Comparison of ENCODE assay signal across 13 cellular contexts in the genomic region with DNA sequence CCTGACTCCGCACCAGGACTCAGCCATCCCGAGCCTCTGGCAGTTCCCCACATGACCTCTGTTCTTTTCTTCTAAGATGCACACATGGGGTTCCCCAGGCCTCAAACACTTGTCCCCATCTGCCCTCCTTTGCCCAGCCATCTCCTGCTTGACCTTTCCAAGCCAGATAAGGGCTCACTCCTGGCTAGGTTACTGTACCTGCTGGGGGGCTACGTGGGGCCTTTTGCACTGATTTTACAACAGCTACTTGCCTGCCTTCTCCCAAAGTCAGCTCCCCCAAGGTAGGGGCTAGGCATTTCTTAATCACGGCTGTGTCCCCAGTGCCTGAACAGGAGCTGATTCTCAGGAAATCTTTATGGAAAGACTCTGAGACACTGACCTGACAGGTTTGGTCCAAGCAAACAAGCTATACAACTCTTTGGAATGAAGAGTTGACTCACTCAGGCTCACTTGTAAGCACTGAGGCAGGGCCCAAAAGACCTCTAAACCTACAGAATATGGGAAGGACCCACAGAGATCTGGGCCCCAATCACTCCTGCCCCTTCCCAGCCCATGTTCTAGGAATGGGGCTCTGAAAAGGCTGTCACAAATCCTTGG. TPM values are rescaled to one million over a fixed set of nuclear protein-coding genes. Genes with fewer than 3 reads are reported as not detected.
A peak's percentile ranks its signal among the peaks of the same experiment; 100 is the strongest.
DNase-seq lines count a peak whose midpoint lies in the region; ATAC-seq and TF ChIP-seq lines count a peak whose summit lies in the region.
"Had no signal": no experiment of that assay in that cellular context is flagged by ENCODE, and none has a peak within 500 bp of the region (broad histone marks: within the 10 kb centered on the region; RNA-seq: fewer than 3 reads in every experiment).

No MANE protein-coding gene starts in this region.

- H4K20me1 ChIP-seq in DND-41 (ENCODE audit: insufficient read depth, low read length) (peaks cover 68% of the 10 kb centered on the region), MM.1S (ENCODE audit: insufficient read depth, low read length) (peaks cover 64% of the 10 kb centered on the region)

- H3K9me2 ChIP-seq in MM.1S (replicated peaks; ENCODE audit: insufficient read depth, low read length) = no peaks in the 10 kb centered on the region

- H3K4me1 ChIP-seq in DND-41 (ENCODE audit: insufficient read depth, low read length) (peaks cover 73% of the 10 kb centered on the region), MM.1S (ENCODE audit: low read length) (peaks cover 64% of the 10 kb centered on the region), neutrophil (ENCODE audit: control insufficient read depth in 1 of 2, insufficient read depth in 1 of 2, low read depth in 1 of 2, low read length in 1 of 2) (peaks cover 73 to 74% of the 10 kb centered on the region in 2 experiments)

- no peak overlapping the region for H2AFZ ChIP-seq in DND-41 (ENCODE audit: low read depth, low read length)
- H2AFZ ChIP-seq in MM.1S (ENCODE audit: low read length) = no peak overlapping the region

- H3K27ac ChIP-seq in DND-41 (ENCODE audit: low read length) (peak overlapping the region; percentile 85), MM.1S (ENCODE audit: low read length) (no peak overlapping the region), neutrophil (peak overlapping the region; percentile 91)

- H3K4me2 ChIP-seq in DND-41 (ENCODE audit: insufficient read depth, low read length) = peak overlapping the region; percentile 76
- peak overlapping the region; percentile 98; the same call in 1 of the 2 replicates for H3K4me2 ChIP-seq in MM.1S (ENCODE audit: low read depth, low read length)

- peaks cover 13% of the 10 kb centered on the region for H3F3A ChIP-seq in MM.1S (ENCODE audit: insufficient read depth, low read length)

- H3K9me3 ChIP-seq in DND-41 (ENCODE audit: insufficient read depth, low read length, severe bottlenecking) (no peaks in the 10 kb centered on the region), MM.1S (replicated peaks; ENCODE audit: insufficient read depth, low read length) (no peaks in the 10 kb centered on the region), neutrophil (no peaks in the 10 kb centered on the region)

- H3K9me3 Mint-ChIP-seq in activated T-cell treated with anti-CD3 and anti-CD28 coated beads, Interleukin-2, amount 50 U/mL, for 72 hours = no peaks in the 10 kb centered on the region

- H3K27me3 Mint-ChIP-seq in activated T-cell treated with anti-CD3 and anti-CD28 coated beads, Interleukin-2, amount 50 U/mL, for 72 hours (ENCODE audit: low read depth) = no peaks in the 10 kb centered on the region

- peak overlapping the region in 1 of 2 donors; percentile 89 for H3K4me3 Mint-ChIP-seq in activated T-cell treated with anti-CD3 and anti-CD28 coated beads, Interleukin-2, amount 50 U/mL, for 72 hours

- H3K4me3 ChIP-seq in DND-41 (ENCODE audit: low read depth in 1 of 2, low read length in 2 of 2) (peak overlapping the region in 1 of 2 experiments; percentile 68; a peak in 2 of 4 replicates), MM.1S (ENCODE audit: low read length) (no peak overlapping the region), epithelial cell of esophagus (ENCODE audit: low read length) (peak overlapping the region; percentile 27), neutrophil (ENCODE audit: low read depth in 1 of 2, low read length in 1 of 2) (peak overlapping the region; percentile 73 to 86)

- DNase-seq in DND-41 (no peak), MM.1S (no peak), epithelial cell of esophagus (ENCODE audit: low read depth) (peak; percentile 82), 8988T (no peak), HCEC 1CT (no peak)
- no peak for DNase-seq in activated T-cell treated with anti-CD3 and anti-CD28 coated beads, Interleukin-2, amount 50 U/mL, for 72 hours
- DNase-seq: activated CD8-positive, alpha-beta memory T cell treated with anti-CD3 and anti-CD28 coated beads for 24 hours; head of caudate nucleus; midbrain; NCI-H187 treated with DMSO at 0.1 percent for 48 hours had no signal

- no peak for ATAC-seq in DND-41 (ENCODE audit: insufficient read depth, low read depth)
- no peak for ATAC-seq in activated T-cell treated with anti-CD3 and anti-CD28 coated beads, Interleukin-2, amount 50 U/mL, for 72 hours (replicated peaks in 1 of 2)
- ATAC-seq: HCT116, Panc1 had no signal

- peaks cover 89% of the 10 kb centered on the region for H3K79me2 ChIP-seq in DND-41 (ENCODE audit: insufficient read depth, low read length)
- H3K79me2 ChIP-seq in MM.1S (ENCODE audit: low read length) = peaks cover 79% of the 10 kb centered on the region

- H3K9ac ChIP-seq in DND-41 (ENCODE audit: low read depth, low read length) (peak overlapping the region; percentile 79), MM.1S (ENCODE audit: low read length) (no peak overlapping the region)

- no peak for TF ChIP-seq CTCF in DND-41 (IDR thresholded peaks at IDR 0.05; ENCODE audit: borderline replicate concordance, extremely low read depth, low read length, poor library complexity, severe bottlenecking)
- no peak for TF ChIP-seq CTCF in MM.1S (IDR thresholded peaks at IDR 0.05; ENCODE audit: low read length)
- no peak for TF ChIP-seq CTCF in epithelial cell of esophagus (IDR thresholded peaks at IDR 0.05; ENCODE audit: insufficient read depth, low read depth, low read length, missing control alignments)
- no peak for TF ChIP-seq CTCF in neutrophil (IDR thresholded peaks at IDR 0.05)

- peaks cover 0 to 11% of the 10 kb centered on the region in 2 donors for H3K36me3 Mint-ChIP-seq in activated T-cell treated with anti-CD3 and anti-CD28 coated beads, Interleukin-2, amount 50 U/mL, for 72 hours (ENCODE audit: insufficient read depth in 2 of 2)

- no peaks in the 10 kb centered on the region for H3K27me3 ChIP-seq in DND-41 (ENCODE audit: insufficient read depth, low read length, poor library complexity)
- no peaks in the 10 kb centered on the region for H3K27me3 ChIP-seq in MM.1S (replicated peaks; ENCODE audit: insufficient read depth, low read length)
- H3K27me3 ChIP-seq in neutrophil = no peaks in the 10 kb centered on the region

- peaks cover 66% of the 10 kb centered on the region for H3K36me3 ChIP-seq in DND-41 (ENCODE audit: insufficient read depth, low read length)
- H3K36me3 ChIP-seq in MM.1S (replicated peaks; ENCODE audit: insufficient read depth, low read length) = peaks cover 8% of the 10 kb centered on the region
- H3K36me3 ChIP-seq in neutrophil = no peaks in the 10 kb centered on the region

- no peak overlapping the region for H3K27ac Mint-ChIP-seq in activated T-cell treated with anti-CD3 and anti-CD28 coated beads, Interleukin-2, amount 50 U/mL, for 72 hours

- peaks cover 85% of the 10 kb centered on the region for H3K4me1 Mint-ChIP-seq in activated T-cell treated with anti-CD3 and anti-CD28 coated beads, Interleukin-2, amount 50 U/mL, for 72 hours (ENCODE audit: low read depth)

RNA-seq across cellular contexts. Expression of a gene that starts 2.5 kb away (rescaled TPM):
- total RNA-seq in activated T-cell treated with anti-CD3 and anti-CD28 coated beads, Interleukin-2, amount 50 U/mL, for 72 hours = 100 to 1,000 TPM; 136 to 140 TPM

RNA-seq across cellular contexts. Expression of a gene that starts 50.6 kb away (rescaled TPM):
- not detected for total RNA-seq in activated T-cell treated with anti-CD3 and anti-CD28 coated beads, Interleukin-2, amount 50 U/mL, for 72 hours

RNA-seq across cellular contexts. Expression of a gene that starts 55.6 kb away (rescaled TPM):
- total RNA-seq in activated T-cell treated with anti-CD3 and anti-CD28 coated beads, Interleukin-2, amount 50 U/mL, for 72 hours = not detected
